In genomic region chr6:106666290-106667021, GRCh38 we compare ENCODE assay signal across 10 cellular contexts. TPM values are rescaled to one million over a fixed set of nuclear protein-coding genes. Genes with fewer than 3 reads are reported as not detected.
A peak's percentile ranks its signal among the peaks of the same experiment; 100 is the strongest.
DNase-seq lines count a peak whose midpoint lies in the region; ATAC-seq and TF ChIP-seq lines count a peak whose summit lies in the region.
"Had no signal": no experiment of that assay in that cellular context is flagged by ENCODE, and none has a peak within 500 bp of the region (broad histone marks: within the 10 kb centered on the region; RNA-seq: fewer than 3 reads in every experiment).

No MANE protein-coding gene starts in this region.

- H3K36me3 Mint-ChIP-seq in glutamatergic neuron (ENCODE audit: unreplicated experiment), result no peaks in the 10 kb centered on the region

- no peaks in the 10 kb centered on the region for H3K9me3 Mint-ChIP-seq in glutamatergic neuron (ENCODE audit: unreplicated experiment)

- H3K27me3 Mint-ChIP-seq in glutamatergic neuron (ENCODE audit: unreplicated experiment), result no peaks in the 10 kb centered on the region

- DNase-seq in iPS-NIHi11 (ENCODE audit: low spot score), result peak; percentile 20
- DNase-seq in glutamatergic neuron, result no peak
- no peak for DNase-seq in DMS53 treated with DMSO at 0.1 percent for 48 hours (lab: John Stamatoyannopoulos, UW; ENCODE audit: unreplicated experiment)
- no peak for DNase-seq in NCI-H446 treated with DMSO at 0.1 percent for 48 hours (lab: John Stamatoyannopoulos, UW)
- DNase-seq in stimulated activated CD8-positive, alpha-beta memory T cell treated with anti-CD3 and anti-CD28 coated beads, Interleukin-4, amount 100 ng/mL, for 48 hours, result no peak
- DNase-seq: activated CD8-positive, alpha-beta T cell treated with anti-CD3 and anti-CD28 coated beads, Interleukin-2, amount 10 ng/mL, durations not matched to agents 7 days and 5 days; GDM1 had no signal

- ATAC-seq in GM18511 (IDR thresholded peaks at IDR 0.05; ENCODE audit: unreplicated experiment) (peak; percentile 99), GM21529 (IDR thresholded peaks at IDR 0.05; ENCODE audit: unreplicated experiment) (peak; percentile 100), HG03442 (IDR thresholded peaks at IDR 0.05; ENCODE audit: unreplicated experiment) (peak; percentile 95)
- ATAC-seq: activated CD8-positive, alpha-beta T cell treated with anti-CD3 and anti-CD28 coated beads, Interleukin-2, amount 10 ng/mL, durations not matched to agents 7 days and 5 days had no signal

- no peak overlapping the region for H3K4me3 Mint-ChIP-seq in glutamatergic neuron (ENCODE audit: unreplicated experiment)
- H3K4me3 Mint-ChIP-seq: activated CD8-positive, alpha-beta T cell treated with anti-CD3 and anti-CD28 coated beads, Interleukin-2, amount 10 ng/mL, durations not matched to agents 7 days and 5 days had no signal

- H3K4me1 Mint-ChIP-seq in glutamatergic neuron (ENCODE audit: low read depth, unreplicated experiment), result peaks cover 1% of the 10 kb centered on the region

- TF ChIP-seq CTCF in glutamatergic neuron (IDR thresholded peaks at IDR 0.05; ENCODE audit: partially characterized antibody, unreplicated experiment), result no peak

- H3K27ac Mint-ChIP-seq in glutamatergic neuron (ENCODE audit: unreplicated experiment), result no peak overlapping the region
- H3K27ac Mint-ChIP-seq: activated CD8-positive, alpha-beta T cell treated with anti-CD3 and anti-CD28 coated beads, Interleukin-2, amount 10 ng/mL, durations not matched to agents 7 days and 5 days had no signal

RNA-seq across cellular contexts. Expression of gene QRSL1, which starts 37.1 kb away (rescaled TPM):
- 10.2 TPM for total RNA-seq in glutamatergic neuron (ENCODE audit: unreplicated experiment)

RNA-seq across cellular contexts. Expression of gene RTN4IP1, which starts 37.2 kb away (rescaled TPM):
- total RNA-seq in glutamatergic neuron (ENCODE audit: unreplicated experiment), result 4.7 TPM
